In genomic region chr12:46921754-46922113, GRCh38 we compare ENCODE assay signal across 20 cellular contexts.
A peak's percentile ranks its signal among the peaks of the same experiment; 100 is the strongest.
DNase-seq lines count a peak whose midpoint lies in the region; ATAC-seq and TF ChIP-seq lines count a peak whose summit lies in the region.
"Had no signal": no experiment of that assay in that cellular context is flagged by ENCODE, and none has a peak within 500 bp of the region (broad histone marks: within the 10 kb centered on the region; RNA-seq: fewer than 3 reads in every experiment).

No MANE protein-coding gene starts in this region.

- H3K4me1 ChIP-seq in liver (ENCODE audit: control insufficient read depth in 4 of 4, insufficient read depth in 4 of 4, low read length in 3 of 4) (peaks cover 4 to 18% (median 7%) of the 10 kb centered on the region in 4 donors), heart right ventricle (peaks cover 0 to 14% (median 0%) of the 10 kb centered on the region in 9 donors)

- ATAC-seq in GM18868 (IDR thresholded peaks at IDR 0.05; ENCODE audit: unreplicated experiment) (no peak), GM18858 (IDR thresholded peaks at IDR 0.05; ENCODE audit: unreplicated experiment) (no peak), heart right ventricle (no peak)
- ATAC-seq: mucosa of descending colon; stimulated activated effector memory CD8-positive, alpha-beta T cell treated with anti-CD3 and anti-CD28 coated beads, Interleukin-12 subunit alpha, Interleukin-12 subunit beta, amount 100 ng/mL, for 72 hours had no signal

- WGBS in liver, result 37% methylated on average over 1 of the region's 1 CpG
- whole genome bisulfite sequencing in heart right ventricle, 2 donors, result 64 to 76% methylated on average over 1 of the region's 1 CpG

- H3K27me3 ChIP-seq in AG04450 (ENCODE audit: control insufficient read depth, insufficient read depth, low read length), result no peaks in the 10 kb centered on the region
- H3K27me3 ChIP-seq in liver (ENCODE audit: control insufficient read depth in 4 of 4, insufficient read depth in 4 of 4, low read length in 3 of 4), result no peaks in the 10 kb centered on the region
- no peaks in the 10 kb centered on the region for H3K27me3 ChIP-seq in heart right ventricle

- TF ChIP-seq RAD21 in liver (IDR thresholded peaks at IDR 0.05), result peak; percentile 48 to 58

- CTCF ChIA-PET in AG04450 (lab: Charles Lee), result interaction anchor here (1.3 kb wide), 1 partner anchor 797 kb away, joined by 5 read pairs; no protein-coding TSS in a partner anchor

- DNase-seq in AG04450 (ENCODE audit: low read depth, low spot score), result peak; percentile 70
- DNase-seq in HuH-7 (ENCODE audit: low spot score), result peak; percentile 12
- peak; percentile 33 for DNase-seq in epithelial cell of esophagus (ENCODE audit: low read depth)
- no peak for DNase-seq in A172 (ENCODE audit: low spot score)
- DNase-seq in heart right ventricle, result no peak
- DNase-seq: activated CD4-positive, alpha-beta T cell treated with anti-CD3 and anti-CD28 coated beads, Interleukin-2, amount 10 ng/mL, durations not matched to agents 7 days and 5 days; activated naive CD4-positive, alpha-beta T cell treated with anti-CD3 and anti-CD28 coated beads, Interleukin-2, amount 50 U/mL, for 16 hours; activated T-cell treated with anti-CD3 and anti-CD28 coated beads for 4 hours; Calu3; mucosa of descending colon; NCI-H1417 treated with DMSO at 0.1 percent for 48 hours; NCI-H345; SHP77 treated with DMSO at 0.1 percent for 48 hours; T1000 had no signal

- intact Hi-C loops in heart right ventricle (cut with DNase I), result no loop called here

- H3K4me3 ChIP-seq in AG04450 (ENCODE audit: low read depth, low read length) (no peak overlapping the region), epithelial cell of esophagus (ENCODE audit: low read length) (no peak overlapping the region), liver (ENCODE audit: low read depth in 1 of 3, low read length in 3 of 3) (no peak overlapping the region), heart right ventricle (no peak overlapping the region)
- H3K4me3 ChIP-seq: mucosa of descending colon, skin epidermis had no signal

- H3K9me3 ChIP-seq in AG04450 (ENCODE audit: control insufficient read depth, insufficient read depth, low read length) (peaks cover 2% of the 10 kb centered on the region; the same call in 1 of the 2 replicates), liver (ENCODE audit: control insufficient read depth in 4 of 4, low read length in 3 of 4) (peaks cover 0 to 3% (median 0%) of the 10 kb centered on the region in 4 donors), heart right ventricle (peaks cover 0 to 5% (median 0%) of the 10 kb centered on the region in 11 donors)
- H3K9me3 ChIP-seq: mucosa of descending colon had no signal

- H3K36me3 ChIP-seq in liver (ENCODE audit: control insufficient read depth in 4 of 4, insufficient read depth in 3 of 4, low read depth in 1 of 4, low read length in 3 of 4) (no peaks in the 10 kb centered on the region), heart right ventricle (no peaks in the 10 kb centered on the region)

- no peak for TF ChIP-seq CTCF in AG04450 (IDR thresholded peaks at IDR 0.05; ENCODE audit: low read depth, low read length)
- no peak for TF ChIP-seq CTCF in epithelial cell of esophagus (IDR thresholded peaks at IDR 0.05; ENCODE audit: insufficient read depth, low read depth, low read length, missing control alignments)
- no peak for TF ChIP-seq CTCF in liver (IDR thresholded peaks at IDR 0.05; ENCODE audit: low read depth, low read length, missing input control)
- no peak for TF ChIP-seq CTCF in heart right ventricle (IDR thresholded peaks at IDR 0.05)

- no peak overlapping the region for H3K9ac ChIP-seq in liver (ENCODE audit: low read depth in 1 of 2, low read length in 2 of 2)
- H3K9ac ChIP-seq: KMS-11 had no signal

- POLR2A ChIA-PET in AG04450 (lab: Yijun Ruan, JAX), result no interaction called here

- no peak overlapping the region for H3K27ac ChIP-seq in AG04450 (ENCODE audit: low read depth, low read length)
- peak overlapping the region; percentile 73 to 87 for H3K27ac ChIP-seq in liver (ENCODE audit: low read depth in 1 of 2, low read length in 2 of 2)
- H3K27ac ChIP-seq in heart right ventricle, result peak overlapping the region in 1 of 10 donors; percentile 18
- H3K27ac ChIP-seq: KMS-11 had no signal

TF ChIP-seq in liver, 16 proteins besides CTCF, POLR2A, EP300 and RAD21:
- TF ChIP-seq GABPA (IDR thresholded peaks at IDR 0.05 in 1 of 2, conservative IDR thresholded peaks at IDR 0.05 in 1 of 2) (no peak), REST (IDR thresholded peaks at IDR 0.05) (no peak), NR2F2 (IDR thresholded peaks at IDR 0.05) (no peak), HNF4G (IDR thresholded peaks at IDR 0.05) (peak; percentile 71), HNF4A (conservative IDR thresholded peaks at IDR 0.05) (peak; percentile 88 to 92), JUND (IDR thresholded peaks at IDR 0.05) (peak in 1 of 2 donors; percentile 85), TAF1 (conservative IDR thresholded peaks at IDR 0.05) (no peak), FOXA2 (IDR thresholded peaks at IDR 0.05) (peak; percentile 11), EGR1 (IDR thresholded peaks at IDR 0.05; ENCODE audit: low read depth in 2 of 2) (no peak), SP1 (IDR thresholded peaks at IDR 0.05) (peak; percentile 74), ZBTB33 (IDR thresholded peaks at IDR 0.05) (peak; percentile 63), YY1 (IDR thresholded peaks at IDR 0.05) (no peak), FOXA1 (IDR thresholded peaks at IDR 0.05) (peak; percentile 4), RXRA (IDR thresholded peaks at IDR 0.05) (peak; percentile 52 to 80)
- TF ChIP-seq, protein P1, sequence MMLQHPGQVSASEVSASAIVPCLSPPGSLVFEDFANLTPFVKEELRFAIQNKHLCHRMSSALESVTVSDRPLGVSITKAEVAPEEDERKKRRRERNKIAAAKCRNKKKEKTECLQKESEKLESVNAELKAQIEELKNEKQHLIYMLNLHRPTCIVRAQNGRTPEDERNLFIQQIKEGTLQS (IDR thresholded peaks at IDR 0.05), result no peak
- TF ChIP-seq, protein P2, sequence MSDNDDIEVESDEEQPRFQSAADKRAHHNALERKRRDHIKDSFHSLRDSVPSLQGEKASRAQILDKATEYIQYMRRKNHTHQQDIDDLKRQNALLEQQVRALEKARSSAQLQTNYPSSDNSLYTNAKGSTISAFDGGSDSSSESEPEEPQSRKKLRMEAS (IDR thresholded peaks at IDR 0.05), result peak; percentile 64

Comparison
In these comparisons a context has a peak if more than half of its experiments do, and no peak if none do; other contexts are left out.
1. DNase-seq: peak in AG04450 (single experiment), HuH-7 (single experiment) and epithelial cell of esophagus (single experiment); none in A172 (single experiment) and heart right ventricle (0 of 2).